In genomic region chr18:70047931-70048603, GRCh38 we compare ENCODE assay signal across 17 cellular contexts.
DNase-seq lines count a peak whose midpoint lies in the region; ATAC-seq and TF ChIP-seq lines count a peak whose summit lies in the region.
"Had no signal": no experiment of that assay in that cellular context is flagged by ENCODE, and none has a peak within 500 bp of the region (broad histone marks: within the 10 kb centered on the region; RNA-seq: fewer than 3 reads in every experiment).

No MANE protein-coding gene starts in this region.

- peak; percentile 70 for ATAC-seq in Right ventricle myocardium inferior
- peak; percentile 55 to 77 (median 67) for ATAC-seq in heart left ventricle
- ATAC-seq in upper lobe of right lung, result peak; percentile 60
- no peak for ATAC-seq in HG03521 (IDR thresholded peaks at IDR 0.05; ENCODE audit: unreplicated experiment)
- ATAC-seq: mucosa of descending colon had no signal

- in situ Hi-C loops in astrocyte of the cerebellum (cut with HindIII; ENCODE audit: low sequenced_read_pairs), result no loop called here

- no peak for TF ChIP-seq POLR2A in heart left ventricle (IDR thresholded peaks at IDR 0.05)

- no peak for DNase-seq in Right ventricle myocardium inferior (ENCODE audit: missing footprints)
- no peak for DNase-seq in right atrium auricular region (ENCODE audit: low spot score)
- DNase-seq in astrocyte of the cerebellum (ENCODE audit: low read depth), result peak; percentile 4
- peak in 1 of 5 donors; percentile 43 for DNase-seq in heart left ventricle
- DNase-seq in upper lobe of right lung, result no peak
- DNase-seq in GM20000 (ENCODE audit: low spot score), result no peak
- DNase-seq in GM19240 (ENCODE audit: insufficient read length, low spot score), result no peak
- DNase-seq: 8988T; activated CD4-positive, alpha-beta memory T cell treated with anti-CD3 and anti-CD28 coated beads, Interleukin-2, amount 10 ng/mL, durations not matched to agents 7 days and 5 days; activated naive CD4-positive, alpha-beta T cell treated with Interleukin-2 at 50 U/mL for 16 hours; cortex of kidney; DMS79 treated with DMSO at 0.1 percent for 48 hours; mucosa of descending colon; MV-4-11; T-helper 9 cell; tibial artery had no signal

- H3K4me1 ChIP-seq in right atrium auricular region (no peaks in the 10 kb centered on the region), heart left ventricle (peaks cover 0 to 19% (median 3%) of the 10 kb centered on the region in 12 donors), upper lobe of right lung (no peaks in the 10 kb centered on the region)

- no peaks in the 10 kb centered on the region for H3K27me3 ChIP-seq in right atrium auricular region
- no peaks in the 10 kb centered on the region for H3K27me3 ChIP-seq in heart left ventricle
- H3K27me3 ChIP-seq in upper lobe of right lung, result no peaks in the 10 kb centered on the region
- H3K27me3 ChIP-seq: tibial artery had no signal

- intact Hi-C loops in Right ventricle myocardium inferior (cut with DNase I), result loop anchor here (5.0 to 10.0 kb wide), 2 partner anchors 46 to 113 kb away; no protein-coding TSS in a partner anchor
- intact Hi-C loops in heart left ventricle (cut with DNase I), result loop anchor here in 1 of 10 donors (5.0 kb wide), 1 partner anchor 46 kb away; no protein-coding TSS in a partner anchor
- intact Hi-C loops in upper lobe of right lung (cut with DNase I), result no loop called here

- H3K9me3 ChIP-seq in right atrium auricular region (no peaks in the 10 kb centered on the region), heart left ventricle (no peaks in the 10 kb centered on the region), upper lobe of right lung (no peaks in the 10 kb centered on the region)
- H3K9me3 ChIP-seq: mucosa of descending colon, tibial artery had no signal

- no peaks in the 10 kb centered on the region for H3K36me3 ChIP-seq in right atrium auricular region
- H3K36me3 ChIP-seq in heart left ventricle, result peaks cover 0 to 23% (median 12%) of the 10 kb centered on the region in 9 donors
- H3K36me3 ChIP-seq in upper lobe of right lung, result no peaks in the 10 kb centered on the region

- H3K27ac ChIP-seq in right atrium auricular region (no peak overlapping the region), heart left ventricle (peak overlapping the region in 4 of 12 donors; percentile 6 to 49 (median 16)), upper lobe of right lung (no peak overlapping the region)
- H3K27ac ChIP-seq: tibial artery had no signal

- H3K4me3 ChIP-seq in right atrium auricular region, result no peak overlapping the region
- no peak overlapping the region for H3K4me3 ChIP-seq in astrocyte of the cerebellum (ENCODE audit: low read depth, low read length)
- peak overlapping the region in 7 of 12 donors; percentile 2 to 40 (median 16) for H3K4me3 ChIP-seq in heart left ventricle
- H3K4me3 ChIP-seq in upper lobe of right lung, result no peak overlapping the region
- H3K4me3 ChIP-seq: mucosa of descending colon, tibial artery had no signal

- WGBS in heart left ventricle, 4 donors, result 69 to 79% (median 73%) methylated on average over 4 of the region's 4 CpGs

- no peak for TF ChIP-seq CTCF in right atrium auricular region (IDR thresholded peaks at IDR 0.05)
- no peak for TF ChIP-seq CTCF in astrocyte of the cerebellum (IDR thresholded peaks at IDR 0.05; ENCODE audit: low read depth, low read length, missing control alignments)
- TF ChIP-seq CTCF in heart left ventricle (IDR thresholded peaks at IDR 0.05), result no peak
- no peak for TF ChIP-seq CTCF in upper lobe of right lung (IDR thresholded peaks at IDR 0.05)
- no peak for TF ChIP-seq CTCF in GM20000 (IDR thresholded peaks at IDR 0.05; ENCODE audit: extremely low read depth, missing control alignments)

Comparison
In these comparisons a context has a peak if more than half of its experiments do, and no peak if none do; other contexts are left out.
1. H3K4me3 ChIP-seq: peak in heart left ventricle (7 of 12); none in right atrium auricular region (0 of 2), astrocyte of the cerebellum (single experiment) and upper lobe of right lung (single experiment).